In genomic region chr19:11197291-11198174, GRCh38 we compare ENCODE assay signal across 8 cellular contexts. TPM values are rescaled to one million over a fixed set of nuclear protein-coding genes. Genes with fewer than 3 reads are reported as not detected.
DNase-seq lines count a peak whose midpoint lies in the region; ATAC-seq and TF ChIP-seq lines count a peak whose summit lies in the region.

Gene KANK2 (minus strand): TSS chr19:11197545. CDS start chr19:11194511, 3,034 bp downstream.

- CTCF ChIA-PET in Caco-2 (lab: Charles Lee), result interaction anchor here (0.5 to 0.6 kb wide), 3 partner anchors 65 to 223 kb away, joined by 4 to 8 read pairs (median 7); partner anchors contain the start of gene DOCK6
- CTCF ChIA-PET in IMR-90 (lab: Yijun Ruan, JAX), result no interaction called here

- H3K27ac Mint-ChIP-seq in Caco-2 (ENCODE audit: unreplicated experiment), result peak within 1 kb of the TSS; percentile 55
- H3K27ac Mint-ChIP-seq in naive thymus-derived CD8-positive, alpha-beta T cell, result peak within 1 kb of the TSS in 4 of 10 donors; percentile 11 to 48 (median 32)
- no peak within 1 kb of the TSS for H3K27ac Mint-ChIP-seq in stimulated activated naive B cell treated with anti-CD40 and anti-IgM and Interleukin-4, amounts not matched to agents 10 μg/mL and 1 μg/mL and 100 μg/mL, for 72 hours

- peak within 1 kb of the TSS; percentile 94 for H3K4ac ChIP-seq in IMR-90 (ENCODE audit: low read depth, low read length)

- H3K4me1 Mint-ChIP-seq in Caco-2 (ENCODE audit: low read depth, unreplicated experiment), result no peaks in the 10 kb centered on the region
- peaks cover 5 to 14% (median 8%) of the 10 kb centered on the region in 4 donors for H3K4me1 Mint-ChIP-seq in naive thymus-derived CD8-positive, alpha-beta T cell
- peaks cover 15 to 19% of the 10 kb centered on the region in 2 donors for H3K4me1 Mint-ChIP-seq in stimulated activated naive B cell treated with anti-CD40 and anti-IgM and Interleukin-4, amounts not matched to agents 10 μg/mL and 1 μg/mL and 100 μg/mL, for 72 hours

- peak within 1 kb of the TSS; percentile 82 for H4K5ac ChIP-seq in IMR-90 (ENCODE audit: low read depth, low read length)

- peak within 1 kb of the TSS; percentile 88 for H3K4me3 Mint-ChIP-seq in Caco-2 (ENCODE audit: unreplicated experiment)
- peak within 1 kb of the TSS; percentile 65 to 86 (median 79) for H3K4me3 Mint-ChIP-seq in naive thymus-derived CD8-positive, alpha-beta T cell
- H3K4me3 Mint-ChIP-seq in stimulated activated naive B cell treated with anti-CD40 and anti-IgM and Interleukin-4, amounts not matched to agents 10 μg/mL and 1 μg/mL and 100 μg/mL, for 72 hours, result peak within 1 kb of the TSS; percentile 69 to 82

- peaks cover 19 to 58% of the 10 kb centered on the region in 2 experiments for H3K79me1 ChIP-seq in IMR-90 (ENCODE audit: low read depth in 1 of 2, low read length in 2 of 2)

- 60% methylated on average over 1 of the region's 78 CpGs; no CpG with 5 or more reads in 1 of the 2 experiments for WGBS in IMR-90 (ENCODE audit: extremely low coverage in 2 of 2, insufficient read length in 1 of 2), 2 experiments

- H4K91ac ChIP-seq in IMR-90 (ENCODE audit: insufficient read depth, low read depth, low read length), result peak within 1 kb of the TSS; percentile 89

- no peaks in the 10 kb centered on the region for H3K27me3 Mint-ChIP-seq in Caco-2 (ENCODE audit: insufficient read depth, unreplicated experiment)
- H3K27me3 Mint-ChIP-seq in naive thymus-derived CD8-positive, alpha-beta T cell, result peaks cover 3 to 19% (median 13%) of the 10 kb centered on the region in 5 donors
- peaks cover 19 to 25% of the 10 kb centered on the region in 2 donors for H3K27me3 Mint-ChIP-seq in stimulated activated naive B cell treated with anti-CD40 and anti-IgM and Interleukin-4, amounts not matched to agents 10 μg/mL and 1 μg/mL and 100 μg/mL, for 72 hours

- TF ChIP-seq RAD21 in IMR-90 (IDR thresholded peaks at IDR 0.05; ENCODE audit: low read length), result no peak

- H3K9me3 Mint-ChIP-seq in Caco-2 (ENCODE audit: unreplicated experiment), result no peaks in the 10 kb centered on the region
- H3K9me3 Mint-ChIP-seq in naive thymus-derived CD8-positive, alpha-beta T cell, result no peaks in the 10 kb centered on the region
- H3K9me3 Mint-ChIP-seq in stimulated activated naive B cell treated with anti-CD40 and anti-IgM and Interleukin-4, amounts not matched to agents 10 μg/mL and 1 μg/mL and 100 μg/mL, for 72 hours, result no peaks in the 10 kb centered on the region

- in situ Hi-C loops in IMR-90 (cut with MboI; ENCODE audit: low sequenced_read_pairs), result no loop called here

- H2BK15ac ChIP-seq in IMR-90 (ENCODE audit: low read depth, low read length), result peak within 1 kb of the TSS; percentile 97; the same call in 2 of the 3 replicates

- H3K18ac ChIP-seq in IMR-90 (ENCODE audit: low read depth, low read length), result peak within 1 kb of the TSS; percentile 89

- H2AK9ac ChIP-seq in IMR-90 (replicated peaks; ENCODE audit: low read depth, low read length, poor library complexity), result peak within 1 kb of the TSS; percentile 98

- H3K9me1 ChIP-seq in IMR-90 (ENCODE audit: insufficient read depth, low read length), result peaks cover 10% of the 10 kb centered on the region

- BruUV-seq in Caco-2 (replicated peaks; lab: Mats Ljungman, UMichigan) (no TSS peak), IMR-90 (replicated peaks; lab: Mats Ljungman, UMichigan) (no TSS peak)

- H3K4me2 ChIP-seq in IMR-90 (ENCODE audit: low read depth, low read length), result peak within 1 kb of the TSS; percentile 91

- DNase-seq in Caco-2 (peak; percentile 93 to 94), IMR-90 (peak; percentile 55), RKO (ENCODE audit: low spot score) (peak; percentile 68), fibroblast of mammary gland (ENCODE audit: low read depth) (peak; percentile 52)
- peak; percentile 57 for DNase-seq in activated T-helper 9 cell treated with anti-CD3 and anti-CD28 coated beads, Interleukin-2, amount 50 U/mL, for 16 hours (ENCODE audit: low read depth)
- peak; percentile 36 to 77 (median 68) for DNase-seq in naive thymus-derived CD8-positive, alpha-beta T cell
- DNase-seq in stimulated activated naive B cell treated with anti-CD40 and anti-IgM and Interleukin-4, amounts not matched to agents 10 μg/mL and 1 μg/mL and 100 μg/mL, for 72 hours, result peak; percentile 63

- no peak for TF ChIP-seq CTCF in Caco-2 (IDR thresholded peaks at IDR 0.05; ENCODE audit: insufficient read depth in 1 of 2, low read depth in 1 of 2, low read length in 1 of 2, severe bottlenecking in 1 of 2, unreplicated experiment in 1 of 2)
- no peak for TF ChIP-seq CTCF in IMR-90 (conservative IDR thresholded peaks at IDR 0.05; ENCODE audit: low read depth, low read length)
- TF ChIP-seq CTCF in fibroblast of mammary gland (conservative IDR thresholded peaks at IDR 0.05; ENCODE audit: control insufficient read depth, insufficient read depth, low read depth, low read length), result no peak

- H3K27me3 ChIP-seq in Caco-2 (replicated peaks; ENCODE audit: control insufficient read depth, insufficient read depth, low read length) (no peaks in the 10 kb centered on the region), IMR-90 (ENCODE audit: control insufficient read depth, insufficient read depth, low read length) (no peaks in the 10 kb centered on the region)

- H2BK20ac ChIP-seq in IMR-90 (ENCODE audit: low read depth, low read length), result peak within 1 kb of the TSS; percentile 64

- peak within 1 kb of the TSS; percentile 93 for H3K56ac ChIP-seq in IMR-90 (ENCODE audit: extremely low read depth, insufficient read depth, low read length)

- peak within 1 kb of the TSS; percentile 98 for H3K27ac ChIP-seq in IMR-90 (ENCODE audit: insufficient read depth, low read length)

- H3K9me3 ChIP-seq in Caco-2, result no peaks in the 10 kb centered on the region
- no peaks in the 10 kb centered on the region for H3K9me3 ChIP-seq in IMR-90 (ENCODE audit: control insufficient read depth, insufficient read depth, low read length)

- peak; percentile 59; the same call in 1 of the 2 replicates for TF ChIP-seq POLR2A in IMR-90 (IDR thresholded peaks at IDR 0.05; ENCODE audit: low read depth, low read length)

- H2BK120ac ChIP-seq in IMR-90 (ENCODE audit: low read depth, low read length), result peak within 1 kb of the TSS; percentile 95

- H3K9ac ChIP-seq in IMR-90 (ENCODE audit: low read depth, low read length), result peak within 1 kb of the TSS; percentile 100

- H3K36me3 ChIP-seq in Caco-2 (ENCODE audit: control insufficient read depth, insufficient read depth, low read length) (no peaks in the 10 kb centered on the region; the same call in 1 of the 2 replicates), IMR-90 (ENCODE audit: control insufficient read depth, insufficient read depth, low read length) (peaks cover 31% of the 10 kb centered on the region)

- H2AK5ac ChIP-seq in IMR-90 (ENCODE audit: low read depth, low read length), result peak within 1 kb of the TSS; percentile 99

- H3K4me3 ChIP-seq in Caco-2 (ENCODE audit: low read depth, low read length), result peak within 1 kb of the TSS; percentile 88
- peak within 1 kb of the TSS; percentile 99 for H3K4me3 ChIP-seq in IMR-90 (ENCODE audit: insufficient read depth, low read depth, low read length)
- peak within 1 kb of the TSS; percentile 71 for H3K4me3 ChIP-seq in fibroblast of mammary gland (ENCODE audit: control insufficient read depth, low read depth, low read length)

- H4K8ac ChIP-seq in IMR-90 (ENCODE audit: low read depth in 2 of 2, low read length in 2 of 2), result peak within 1 kb of the TSS; percentile 92 to 97

- H4K20me1 ChIP-seq in IMR-90 (ENCODE audit: insufficient read depth, low read length), result peaks cover 5% of the 10 kb centered on the region; the same call in 1 of the 2 replicates

- H2AFZ ChIP-seq in IMR-90 (replicated peaks; ENCODE audit: low read length, poor library complexity), result peak within 1 kb of the TSS; percentile 96

- H3K14ac ChIP-seq in IMR-90 (replicated peaks; ENCODE audit: low read depth, low read length), result peak within 1 kb of the TSS; percentile 99

- dilution Hi-C loops in IMR-90 (cut with HindIII; ENCODE audit: low sequenced_read_pairs, unreplicated experiment), result no loop called here

- H2BK5ac ChIP-seq in IMR-90 (ENCODE audit: low read depth, low read length, poor library complexity, severe bottlenecking), result peak within 1 kb of the TSS; percentile 94

- H3K4me1 ChIP-seq in Caco-2, result no peaks in the 10 kb centered on the region
- peaks cover 18% of the 10 kb centered on the region for H3K4me1 ChIP-seq in IMR-90 (ENCODE audit: control insufficient read depth, insufficient read depth, low read length)

- H3K23ac ChIP-seq in IMR-90 (ENCODE audit: low read depth, low read length), result peak within 1 kb of the TSS; percentile 99

- intact Hi-C loops in Caco-2 (cut with micrococcal nuclease; ENCODE audit: unreplicated experiment) (no loop called here), IMR-90 (cut with micrococcal nuclease) (no loop called here)

- POLR2A ChIA-PET in Caco-2 (lab: Charles Lee), result interaction anchor here (0.6 to 1.5 kb wide), 5 partner anchors 30 to 370 kb away, joined by 3 to 6 read pairs (median 4); partner anchors contain the start of genes CCDC159 and TMEM205
- POLR2A ChIA-PET in IMR-90 (lab: Charles Lee; ENCODE audit: unreplicated experiment), result interaction anchor here (0.9 to 1.0 kb wide), 2 partner anchors 10 to 54 kb away, joined by 3 read pairs; no protein-coding TSS in a partner anchor
- POLR2A ChIA-PET in naive thymus-derived CD8-positive, alpha-beta T cell (lab: Charles Lee), result no interaction called here

- peak; percentile 67 for ATAC-seq in GM21423 (IDR thresholded peaks at IDR 0.05; ENCODE audit: unreplicated experiment)
- ATAC-seq in IMR-90 (ENCODE audit: low read depth), result peak; percentile 89
- peak; percentile 90 to 94 for ATAC-seq in naive thymus-derived CD8-positive, alpha-beta T cell
- peak; percentile 92 to 93 for ATAC-seq in stimulated activated naive B cell treated with anti-CD40 and anti-IgM and Interleukin-4, amounts not matched to agents 10 μg/mL and 1 μg/mL and 100 μg/mL, for 72 hours (replicated peaks)

- H3K36me3 Mint-ChIP-seq in Caco-2 (ENCODE audit: insufficient read depth, unreplicated experiment), result peaks cover 29% of the 10 kb centered on the region
- no peaks in the 10 kb centered on the region for H3K36me3 Mint-ChIP-seq in naive thymus-derived CD8-positive, alpha-beta T cell
- no peaks in the 10 kb centered on the region for H3K36me3 Mint-ChIP-seq in stimulated activated naive B cell treated with anti-CD40 and anti-IgM and Interleukin-4, amounts not matched to agents 10 μg/mL and 1 μg/mL and 100 μg/mL, for 72 hours

TF ChIP-seq in IMR-90, 13 proteins besides CTCF, POLR2A, EP300 and RAD21 (continues in another document):
- no peak for TF ChIP-seq MAFK (IDR thresholded peaks at IDR 0.05; ENCODE audit: low read depth, low read length)
- TF ChIP-seq SMC3 (IDR thresholded peaks at IDR 0.05; ENCODE audit: low read depth, low read length), result no peak
- peak; percentile 79; the same call in 1 of the 2 replicates for TF ChIP-seq MAZ (IDR thresholded peaks at IDR 0.05; ENCODE audit: borderline replicate concordance, low read depth, low read length)
- no peak for TF ChIP-seq CHD1 (IDR thresholded peaks at IDR 0.05; ENCODE audit: low read depth, low read length)

RNA-seq across cellular contexts. Expression of gene KANK2, which starts in this region (rescaled TPM):
- total RNA-seq in Caco-2 (2022) (17.6 and 21.2 TPM in 2 replicates), IMR-90 (2012; rRNA removed) (104 and 126 TPM in 2 replicates)
- 156 and 176 TPM in 2 replicates for polyA plus RNA-seq in IMR-90 (2012; rRNA removed)
- polyA plus RNA-seq in IMR-90 (2012; cell fraction: cytosol; rRNA removed), result 95.0 and 131 TPM in 2 replicates
- 95.7 and 185 TPM in 2 replicates for polyA plus RNA-seq in IMR-90 (2012; cell fraction: nucleus; rRNA removed; ENCODE audit: low replicate concordance)
- under 1 TPM; 0.23 to 0.36 TPM for total RNA-seq in naive thymus-derived CD8-positive, alpha-beta T cell
- not detected for polyA plus RNA-seq in naive thymus-derived CD8-positive, alpha-beta T cell

Comparison
In these comparisons a context has a peak if more than half of its experiments do, and no peak if none do; other contexts are left out.
1. Peak in every context shown above with its lines: DNase-seq, ATAC-seq, H3K4me3 ChIP-seq and H3K27ac ChIP-seq.
2. RNA of gene KANK2 (total RNA-seq): 104 to 126 TPM in IMR-90 and 17.6 to 21.2 TPM in Caco-2; 0.23 to 0.36 TPM in naive thymus-derived CD8-positive, alpha-beta T cell; every median in the first group is over 10 times any median in the second.
3. RNA of gene KANK2 (polyA plus RNA-seq): 95.0 to 185 TPM in IMR-90; not detected in naive thymus-derived CD8-positive, alpha-beta T cell; every median in the first group is over 10 times any median in the second.
4. Peak in DNase-seq and ATAC-seq in naive thymus-derived CD8-positive, alpha-beta T cell; RNA of the gene not detected or under 1 TPM.